18 cellular contexts compared by ENCODE assay signal in the genomic region with DNA sequence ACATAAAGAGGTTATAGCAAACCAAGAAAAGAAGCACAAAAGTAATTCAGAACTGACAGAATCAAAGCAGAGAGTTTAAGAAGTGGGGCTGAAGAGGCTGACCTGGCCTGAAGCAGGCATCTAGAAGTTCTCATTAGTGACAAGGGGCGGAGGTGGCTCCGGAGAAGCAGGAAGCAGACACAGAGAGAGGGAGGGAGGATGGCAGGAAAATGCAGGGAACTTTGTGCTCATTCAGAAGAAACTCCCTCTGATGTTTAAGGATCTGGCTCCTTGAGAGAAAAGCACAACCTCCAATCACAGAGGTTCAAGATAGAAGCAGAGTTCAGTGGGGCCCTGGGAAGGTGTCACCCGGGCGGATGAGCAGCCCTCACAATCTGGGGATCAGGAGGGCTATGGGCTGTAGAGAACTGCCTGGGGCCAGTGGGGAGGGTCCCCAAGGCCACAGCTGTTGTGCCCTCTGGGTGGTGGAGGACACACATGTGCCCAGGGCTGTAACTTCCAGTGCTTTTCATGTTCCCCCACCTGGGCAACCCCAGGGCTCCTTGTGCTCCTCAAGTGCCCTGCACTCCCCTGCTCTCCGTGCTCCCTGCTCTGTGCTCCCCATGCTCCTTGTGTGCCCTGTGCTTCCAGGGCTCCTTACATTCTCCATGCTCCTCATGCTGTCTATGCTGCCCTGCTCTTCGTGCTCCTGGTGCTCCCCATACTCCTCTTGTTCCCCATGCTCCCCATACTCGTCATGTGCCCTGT. TPM values are rescaled to one million over a fixed set of nuclear protein-coding genes. Genes with fewer than 3 reads are reported as not detected.
DNase-seq lines count a peak whose midpoint lies in the region; ATAC-seq and TF ChIP-seq lines count a peak whose summit lies in the region.
"Had no signal": no experiment of that assay in that cellular context is flagged by ENCODE, and none has a peak within 500 bp of the region (broad histone marks: within the 10 kb centered on the region; RNA-seq: fewer than 3 reads in every experiment).

No MANE protein-coding gene starts in this region.

- peak overlapping the region in 1 of 2 donors; percentile 16 for H3K27ac Mint-ChIP-seq in stimulated activated naive CD8-positive, alpha-beta T cell treated with anti-CD3 and anti-CD28 coated beads, Interleukin-15, amount 100 ng/mL, for 72 hours

- no peak; the same call in 2 of the 3 replicates for ATAC-seq in SK-N-SH treated with all-trans-retinoic acid at 6 μM for 48 hours
- ATAC-seq in RWPE2 (ENCODE audit: low read depth), result peak; percentile 14; the same call in 2 of the 3 replicates
- peak; percentile 71 for ATAC-seq in left colon
- ATAC-seq in stimulated activated naive CD8-positive, alpha-beta T cell treated with anti-CD3 and anti-CD28 coated beads, Interleukin-15, amount 100 ng/mL, for 72 hours, result peak; percentile 16
- ATAC-seq in HG03135 (IDR thresholded peaks at IDR 0.05; ENCODE audit: unreplicated experiment), result no peak
- ATAC-seq: gastroesophageal sphincter had no signal

- TF ChIP-seq RAD21 in SK-N-SH (IDR thresholded peaks at IDR 0.05; ENCODE audit: low read length), result no peak

- POLR2A ChIA-PET in SK-N-SH (lab: Yijun Ruan, JAX), result no interaction called here

- H3K27ac ChIP-seq in SK-N-SH (ENCODE audit: low read depth in 2 of 2, low read length in 1 of 2) (no peak overlapping the region), RWPE2 (ENCODE audit: poor library complexity, severe bottlenecking) (no peak overlapping the region)
- H3K27ac ChIP-seq: A549, gastroesophageal sphincter, RWPE1 had no signal

- no peak overlapping the region for H3K4me3 ChIP-seq in SK-N-SH (ENCODE audit: low read depth in 2 of 2, low read length in 1 of 2)
- H3K4me3 ChIP-seq in RWPE2 (ENCODE audit: severe bottlenecking), result no peak overlapping the region
- H3K4me3 ChIP-seq: A549, gastroesophageal sphincter, spleen had no signal

- peaks cover 80% of the 10 kb centered on the region for H3K27me3 Mint-ChIP-seq in stimulated activated naive CD8-positive, alpha-beta T cell treated with anti-CD3 and anti-CD28 coated beads, Interleukin-15, amount 100 ng/mL, for 72 hours

- H3K4me2 ChIP-seq in SK-N-SH, result no peak overlapping the region
- H3K4me2 ChIP-seq: A549 had no signal

- no peak for TF ChIP-seq EP300 in SK-N-SH (IDR thresholded peaks at IDR 0.05; ENCODE audit: borderline replicate concordance in 1 of 2, low read depth in 1 of 2, low read length in 1 of 2)

- no peaks in the 10 kb centered on the region for H3K9me3 Mint-ChIP-seq in stimulated activated naive CD8-positive, alpha-beta T cell treated with anti-CD3 and anti-CD28 coated beads, Interleukin-15, amount 100 ng/mL, for 72 hours

- H3K36me3 ChIP-seq in SK-N-SH (replicated peaks in 1 of 2; ENCODE audit: control insufficient read depth in 1 of 2, insufficient read depth in 2 of 2, low read length in 1 of 2), result no peaks in the 10 kb centered on the region
- H3K36me3 ChIP-seq in RWPE2 (ENCODE audit: low read depth), result no peaks in the 10 kb centered on the region
- H3K36me3 ChIP-seq: gastroesophageal sphincter, spleen had no signal

- no peaks in the 10 kb centered on the region for H4K20me1 ChIP-seq in SK-N-SH (ENCODE audit: insufficient read depth)

- H3K4me1 Mint-ChIP-seq in stimulated activated naive CD8-positive, alpha-beta T cell treated with anti-CD3 and anti-CD28 coated beads, Interleukin-15, amount 100 ng/mL, for 72 hours, result peaks cover 23% of the 10 kb centered on the region

- WGBS in SK-N-SH (ENCODE audit: low lambda C conversion rate), result 63% methylated on average over 6 of the region's 7 CpGs

- H3K9me3 ChIP-seq in SK-N-SH (no peaks in the 10 kb centered on the region), RWPE2 (ENCODE audit: severe bottlenecking) (no peaks in the 10 kb centered on the region)
- H3K9me3 ChIP-seq: A549, gastroesophageal sphincter, spleen had no signal

- H3K79me2 ChIP-seq in SK-N-SH (ENCODE audit: insufficient read depth), result no peaks in the 10 kb centered on the region

- no peak overlapping the region for H2AFZ ChIP-seq in SK-N-SH (ENCODE audit: low read depth)

- no peaks in the 10 kb centered on the region for H3F3A ChIP-seq in SK-N-SH (replicated peaks; ENCODE audit: insufficient read depth)

- H3K9ac ChIP-seq in SK-N-SH, result no peak overlapping the region

- H3K27me3 ChIP-seq in SK-N-SH (ENCODE audit: insufficient read depth) (peaks cover 32% of the 10 kb centered on the region), RWPE2 (ENCODE audit: insufficient read depth, poor library complexity, severe bottlenecking) (peaks cover 60% of the 10 kb centered on the region)

- TF ChIP-seq CTCF in SK-N-SH (IDR thresholded peaks at IDR 0.05) (no peak), RWPE2 (IDR thresholded peaks at IDR 0.05; ENCODE audit: poor library complexity, severe bottlenecking) (no peak)

- DNase-seq in SK-N-SH (peak; percentile 29), RWPE2 (ENCODE audit: low spot score) (no peak), left colon (no peak), NCI-H526 treated with DMSO at 0.1 percent for 48 hours (lab: John Stamatoyannopoulos, UW) (no peak), 8988T (no peak)
- DNase-seq in stimulated activated naive CD8-positive, alpha-beta T cell treated with anti-CD3 and anti-CD28 coated beads, Interleukin-15, amount 100 ng/mL, for 72 hours, result no peak
- DNase-seq: activated CD4-positive, alpha-beta T cell treated with anti-CD3 and anti-CD28 coated beads, Interleukin-2, amount 50 U/mL, for 1 hour; amygdala; GF-D8; mesenchymal stem cell; NCI-H774; nucleus accumbens; spleen had no signal

- CTCF ChIA-PET in SK-N-SH (lab: Yijun Ruan, JAX), result no interaction called here

- peaks cover 0 to 36% of the 10 kb centered on the region in 2 experiments; a peak in 1 of 4 replicates for H3K4me1 ChIP-seq in SK-N-SH (ENCODE audit: control insufficient read depth in 1 of 2, insufficient read depth in 2 of 2, low read depth in 1 of 2, low read length in 1 of 2)
- no peaks in the 10 kb centered on the region for H3K4me1 ChIP-seq in RWPE2 (ENCODE audit: insufficient read depth, poor library complexity, severe bottlenecking)
- H3K4me1 ChIP-seq: A549 had no signal

- H3K4me3 Mint-ChIP-seq in stimulated activated naive CD8-positive, alpha-beta T cell treated with anti-CD3 and anti-CD28 coated beads, Interleukin-15, amount 100 ng/mL, for 72 hours, result no peak overlapping the region

- intact Hi-C loops in left colon (cut with DNase I, micrococcal nuclease), result no loop called here

- no peaks in the 10 kb centered on the region for H3K9me2 ChIP-seq in SK-N-SH

TF ChIP-seq in SK-N-SH, 30 proteins besides CTCF, POLR2A, EP300 and RAD21 (continues in another document):
- no peak for TF ChIP-seq GATA2 (CRISPR knock-in tag; IDR thresholded peaks at IDR 0.05)
- TF ChIP-seq, protein P1, sequence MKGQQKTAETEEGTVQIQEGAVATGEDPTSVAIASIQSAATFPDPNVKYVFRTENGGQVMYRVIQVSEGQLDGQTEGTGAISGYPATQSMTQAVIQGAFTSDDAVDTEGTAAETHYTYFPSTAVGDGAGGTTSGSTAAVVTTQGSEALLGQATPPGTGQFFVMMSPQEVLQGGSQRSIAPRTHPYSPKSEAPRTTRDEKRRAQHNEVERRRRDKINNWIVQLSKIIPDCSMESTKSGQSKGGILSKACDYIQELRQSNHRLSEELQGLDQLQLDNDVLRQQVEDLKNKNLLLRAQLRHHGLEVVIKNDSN (IDR thresholded peaks at IDR 0.05; ENCODE audit: borderline replicate concordance, low read depth), result no peak
- TF ChIP-seq, protein P2, sequence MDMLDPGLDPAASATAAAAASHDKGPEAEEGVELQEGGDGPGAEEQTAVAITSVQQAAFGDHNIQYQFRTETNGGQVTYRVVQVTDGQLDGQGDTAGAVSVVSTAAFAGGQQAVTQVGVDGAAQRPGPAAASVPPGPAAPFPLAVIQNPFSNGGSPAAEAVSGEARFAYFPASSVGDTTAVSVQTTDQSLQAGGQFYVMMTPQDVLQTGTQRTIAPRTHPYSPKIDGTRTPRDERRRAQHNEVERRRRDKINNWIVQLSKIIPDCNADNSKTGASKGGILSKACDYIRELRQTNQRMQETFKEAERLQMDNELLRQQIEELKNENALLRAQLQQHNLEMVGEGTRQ (IDR thresholded peaks at IDR 0.05; ENCODE audit: borderline replicate concordance, low read depth, low read length), result no peak
- no peak for TF ChIP-seq FOXJ3 (CRISPR knock-in tag; IDR thresholded peaks at IDR 0.05)
- no peak for TF ChIP-seq RCOR1 (IDR thresholded peaks at IDR 0.05; ENCODE audit: low read length)
- no peak for TF ChIP-seq FOSL2 (IDR thresholded peaks at IDR 0.05; ENCODE audit: borderline replicate concordance, low read depth)
- TF ChIP-seq MEF2A (IDR thresholded peaks at IDR 0.05; ENCODE audit: borderline replicate concordance, low read depth), result no peak

TF ChIP-seq in SK-N-SH treated with all-trans-retinoic acid at 6 μM for 48 hours, 23 proteins besides CTCF, POLR2A, EP300 and RAD21 (continues in another document):
- TF ChIP-seq, protein P3, sequence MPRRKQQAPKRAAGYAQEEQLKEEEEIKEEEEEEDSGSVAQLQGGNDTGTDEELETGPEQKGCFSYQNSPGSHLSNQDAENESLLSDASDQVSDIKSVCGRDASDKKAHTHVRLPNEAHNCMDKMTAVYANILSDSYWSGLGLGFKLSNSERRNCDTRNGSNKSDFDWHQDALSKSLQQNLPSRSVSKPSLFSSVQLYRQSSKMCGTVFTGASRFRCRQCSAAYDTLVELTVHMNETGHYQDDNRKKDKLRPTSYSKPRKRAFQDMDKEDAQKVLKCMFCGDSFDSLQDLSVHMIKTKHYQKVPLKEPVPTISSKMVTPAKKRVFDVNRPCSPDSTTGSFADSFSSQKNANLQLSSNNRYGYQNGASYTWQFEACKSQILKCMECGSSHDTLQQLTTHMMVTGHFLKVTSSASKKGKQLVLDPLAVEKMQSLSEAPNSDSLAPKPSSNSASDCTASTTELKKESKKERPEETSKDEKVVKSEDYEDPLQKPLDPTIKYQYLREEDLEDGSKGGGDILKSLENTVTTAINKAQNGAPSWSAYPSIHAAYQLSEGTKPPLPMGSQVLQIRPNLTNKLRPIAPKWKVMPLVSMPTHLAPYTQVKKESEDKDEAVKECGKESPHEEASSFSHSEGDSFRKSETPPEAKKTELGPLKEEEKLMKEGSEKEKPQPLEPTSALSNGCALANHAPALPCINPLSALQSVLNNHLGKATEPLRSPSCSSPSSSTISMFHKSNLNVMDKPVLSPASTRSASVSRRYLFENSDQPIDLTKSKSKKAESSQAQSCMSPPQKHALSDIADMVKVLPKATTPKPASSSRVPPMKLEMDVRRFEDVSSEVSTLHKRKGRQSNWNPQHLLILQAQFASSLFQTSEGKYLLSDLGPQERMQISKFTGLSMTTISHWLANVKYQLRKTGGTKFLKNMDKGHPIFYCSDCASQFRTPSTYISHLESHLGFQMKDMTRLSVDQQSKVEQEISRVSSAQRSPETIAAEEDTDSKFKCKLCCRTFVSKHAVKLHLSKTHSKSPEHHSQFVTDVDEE (CRISPR knock-in tag; IDR thresholded peaks at IDR 0.05), result no peak
- no peak for TF ChIP-seq OSR1 (CRISPR knock-in tag; IDR thresholded peaks at IDR 0.05)

RNA-seq across cellular contexts. Expression of a gene that starts 51.4 kb away (rescaled TPM):
- polyA plus RNA-seq in SK-N-SH (2012; rRNA removed), result 21.2 and 24.1 TPM in 2 replicates
- 22.3 and 22.7 TPM in 2 replicates for polyA plus RNA-seq in SK-N-SH (2012; cell fraction: cytosol; rRNA removed)
- 20.1 and 28.8 TPM in 2 replicates for polyA plus RNA-seq in SK-N-SH (2012; cell fraction: nucleus; rRNA removed)
- total RNA-seq in left colon, result 1 to 10 TPM; 2.1 to 4.3 TPM

RNA-seq across cellular contexts. Expression of a gene that starts 51.4 kb away (rescaled TPM):
- polyA plus RNA-seq in SK-N-SH (2012; rRNA removed), result 17.5 and 19.5 TPM in 2 replicates
- polyA plus RNA-seq in SK-N-SH (2012; cell fraction: cytosol; rRNA removed), result 14.2 and 14.8 TPM in 2 replicates
- 67.3 and 75.1 TPM in 2 replicates for polyA plus RNA-seq in SK-N-SH (2012; cell fraction: nucleus; rRNA removed)
- 10 to 100 TPM; 27.6 to 42.9 TPM for total RNA-seq in left colon

Comparison
In these comparisons a context has a peak if more than half of its experiments do, and no peak if none do; other contexts are left out.
1. ATAC-seq: peak in RWPE2 (single experiment), left colon (single experiment) and stimulated activated naive CD8-positive, alpha-beta T cell treated with anti-CD3 and anti-CD28 coated beads, Interleukin-15, amount 100 ng/mL, for 72 hours (single experiment); none in SK-N-SH treated with all-trans-retinoic acid at 6 μM for 48 hours (single experiment) and HG03135 (single experiment).